31 cellular contexts compared by ENCODE assay signal in the genomic region with DNA sequence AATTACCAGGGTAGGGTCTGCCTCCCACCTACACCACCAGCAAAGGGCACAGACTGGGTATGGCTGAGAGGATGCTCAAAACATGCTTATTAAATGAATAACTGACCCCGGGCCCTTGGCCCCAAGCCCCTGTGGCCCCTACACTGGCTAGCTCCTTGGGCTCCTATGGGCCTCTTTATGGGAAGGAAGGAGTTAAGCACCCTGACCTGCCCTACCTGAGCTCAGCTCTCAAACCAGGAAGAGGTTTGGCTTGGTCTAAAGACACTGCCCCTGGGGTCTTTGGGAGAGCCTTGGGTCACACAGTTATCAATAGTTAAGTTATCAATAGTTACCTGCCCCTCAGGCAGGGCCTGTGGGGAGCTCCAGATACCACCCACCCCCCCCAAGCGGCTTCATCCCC. TPM values are rescaled to one million over a fixed set of nuclear protein-coding genes. Genes with fewer than 3 reads are reported as not detected.
A peak's percentile ranks its signal among the peaks of the same experiment; 100 is the strongest.
DNase-seq lines count a peak whose midpoint lies in the region; ATAC-seq and TF ChIP-seq lines count a peak whose summit lies in the region.
"Had no signal": no experiment of that assay in that cellular context is flagged by ENCODE, and none has a peak within 500 bp of the region (broad histone marks: within the 10 kb centered on the region; RNA-seq: fewer than 3 reads in every experiment).

No MANE protein-coding gene starts in this region.

- TF ChIP-seq POLR2A in body of pancreas (IDR thresholded peaks at IDR 0.05): no peak
- TF ChIP-seq POLR2A in transverse colon (IDR thresholded peaks at IDR 0.05): no peak
- TF ChIP-seq POLR2A in vagina (IDR thresholded peaks at IDR 0.05): no peak

- H3K36me3 ChIP-seq in body of pancreas (replicated peaks in 1 of 2; ENCODE audit: insufficient read depth in 1 of 2, low read depth in 2 of 2) (no peaks in the 10 kb centered on the region), muscle layer of duodenum (ENCODE audit: control insufficient read depth in 1 of 2, insufficient read depth in 2 of 2, low read length in 2 of 2) (no peaks in the 10 kb centered on the region), transverse colon (no peaks in the 10 kb centered on the region), vagina (no peaks in the 10 kb centered on the region)
- H3K36me3 ChIP-seq: cardiac muscle cell, esophagus muscularis mucosa, heart right ventricle, upper lobe of right lung had no signal

- H3K27ac ChIP-seq in body of pancreas (peak overlapping the region in 3 of 4 donors; percentile 44 to 60 (median 55)), muscle layer of duodenum (ENCODE audit: low read length) (peak overlapping the region; percentile 79), transverse colon (peak overlapping the region; percentile 83 to 85 (median 84)), vagina (no peak overlapping the region)
- H3K27ac ChIP-seq: 22Rv1, cardiac muscle cell, esophagus muscularis mucosa, foreskin keratinocyte, heart right ventricle, upper lobe of right lung had no signal

- no peaks in the 10 kb centered on the region for H3K9me3 ChIP-seq in body of pancreas
- no peaks in the 10 kb centered on the region for H3K9me3 ChIP-seq in muscle layer of duodenum (ENCODE audit: control insufficient read depth in 1 of 2, low read length in 2 of 2)
- no peaks in the 10 kb centered on the region for H3K9me3 ChIP-seq in transverse colon
- no peaks in the 10 kb centered on the region for H3K9me3 ChIP-seq in vagina
- H3K9me3 ChIP-seq: esophagus muscularis mucosa, heart right ventricle, SK-N-SH, upper lobe of right lung had no signal

- DNase-seq in DMS53 (lab: John Stamatoyannopoulos, UW) (peak; percentile 36), DMS53 treated with DMSO at 0.1 percent for 48 hours (lab: John Stamatoyannopoulos, UW; ENCODE audit: unreplicated experiment) (no peak), body of pancreas (no peak), transverse colon (peak; percentile 24), vagina (ENCODE audit: extremely low spot score in 2 of 2) (no peak), cerebellum (ENCODE audit: low spot score) (no peak), Kasumi-1 (lab: John Stamatoyannopoulos, UW) (no peak)
- DNase-seq: activated CD4-positive, alpha-beta memory T cell treated with anti-CD3 and anti-CD28 coated beads, Interleukin-2, amount 10 ng/mL, durations not matched to agents 7 days and 5 days; activated CD4-positive, alpha-beta T cell treated with anti-CD3 and anti-CD28 coated beads for 1 hour; activated naive CD8-positive, alpha-beta T cell treated with anti-CD3 and anti-CD28 coated beads for 36 hours; CD4-positive, CD25-positive, alpha-beta regulatory T cell; cortex of kidney; foreskin keratinocyte; H7; heart right ventricle; mammary epithelial cell; naive B cell; NCI-H146; NCI-H446 treated with DMSO at 0.1 percent for 48 hours; NCI-H82; retina; SK-N-SH; stimulated activated CD4-positive, alpha-beta T cell treated with anti-CD3 and anti-CD28 coated beads, Interleukin-2, amount 100 ng/mL, for 48 hours; T-helper 2 cell; upper lobe of right lung had no signal

- TF ChIP-seq EP300 in transverse colon (IDR thresholded peaks at IDR 0.05; ENCODE audit: low read depth): no peak

- intact Hi-C loops in body of pancreas (cut with DNase I): no loop called here
- intact Hi-C loops in transverse colon (cut with DNase I; ENCODE audit: low total_unique reads): no loop called here
- intact Hi-C loops in vagina (cut with DNase I): no loop called here

- H3K4me3 ChIP-seq in body of pancreas: no peak overlapping the region
- H3K4me3 ChIP-seq in muscle layer of duodenum (ENCODE audit: low read depth in 1 of 2, low read length in 2 of 2): peak overlapping the region in 1 of 2 donors; percentile 68
- peak overlapping the region; percentile 36 to 58 (median 54) for H3K4me3 ChIP-seq in transverse colon
- no peak overlapping the region for H3K4me3 ChIP-seq in vagina
- H3K4me3 ChIP-seq: cardiac muscle cell, esophagus muscularis mucosa, heart right ventricle, upper lobe of right lung had no signal

- TF ChIP-seq CTCF in body of pancreas (IDR thresholded peaks at IDR 0.05): no peak
- TF ChIP-seq CTCF in transverse colon (IDR thresholded peaks at IDR 0.05): no peak
- no peak for TF ChIP-seq CTCF in vagina (IDR thresholded peaks at IDR 0.05)

- 70 to 89% methylated on average over 1 to 2 of the region's 2 CpGs for WGBS in body of pancreas, 2 donors
- 20 to 73% methylated on average over 1 to 2 of the region's 2 CpGs for WGBS in transverse colon (ENCODE audit: low coverage in 1 of 2), 2 donors

- no peak for ATAC-seq in body of pancreas
- ATAC-seq: foreskin keratinocyte had no signal

- in situ Hi-C loops in transverse colon (cut with MboI; ENCODE audit: low pct_ligation_motif_present in 1 of 4, low pct_unique_long_range_greater_than_20kb in 1 of 4, low sequenced_read_pairs in 3 of 4): no loop called here

- H3K27me3 ChIP-seq in body of pancreas (no peaks in the 10 kb centered on the region), muscle layer of duodenum (ENCODE audit: low read depth, low read length) (peaks cover 6% of the 10 kb centered on the region), transverse colon (peaks cover 15% of the 10 kb centered on the region), vagina (no peaks in the 10 kb centered on the region)

- peaks cover 26% of the 10 kb centered on the region for H3K4me1 ChIP-seq in body of pancreas
- H3K4me1 ChIP-seq in muscle layer of duodenum (ENCODE audit: control insufficient read depth in 1 of 2, insufficient read depth in 2 of 2, low read length in 2 of 2): peaks cover 3 to 7% of the 10 kb centered on the region in 2 donors
- H3K4me1 ChIP-seq in transverse colon: peaks cover 0 to 15% (median 11%) of the 10 kb centered on the region in 4 donors
- H3K4me1 ChIP-seq in vagina: peaks cover 6% of the 10 kb centered on the region
- H3K4me1 ChIP-seq: foreskin keratinocyte, upper lobe of right lung had no signal

RNA-seq across cellular contexts. Expression of gene USH1C, which starts 1.2 kb away (rescaled TPM):
- 10 to 100 TPM; 12.7 to 20.8 TPM for total RNA-seq in body of pancreas
- total RNA-seq in transverse colon: 1,000 to 10,000 TPM in 1 of 4 donors, 100 to 1,000 TPM in 3; 110 to 1,022 (median 157) TPM
- total RNA-seq in vagina: not detected
- total RNA-seq in cerebellum: 0.27 TPM
- total RNA-seq: activated CD4-positive, alpha-beta memory T cell treated with anti-CD3 and anti-CD28 coated beads, Interleukin-2, amount 10 ng/mL, durations not matched to agents 7 days and 5 days; activated naive CD8-positive, alpha-beta T cell treated with anti-CD3 and anti-CD28 coated beads for 36 hours; aorta; CD4-positive, CD25-positive, alpha-beta regulatory T cell; esophagus muscularis mucosa; foreskin keratinocyte; mammary epithelial cell; upper lobe of right lung had no signal

RNA-seq across cellular contexts. Expression of gene OTOG, which starts 4.0 kb away (rescaled TPM):
- total RNA-seq in body of pancreas (not detected), transverse colon (not detected), vagina (not detected), cerebellum (0.91 TPM)
- total RNA-seq: activated CD4-positive, alpha-beta memory T cell treated with anti-CD3 and anti-CD28 coated beads, Interleukin-2, amount 10 ng/mL, durations not matched to agents 7 days and 5 days; activated naive CD8-positive, alpha-beta T cell treated with anti-CD3 and anti-CD28 coated beads for 36 hours; aorta; CD4-positive, CD25-positive, alpha-beta regulatory T cell; esophagus muscularis mucosa; foreskin keratinocyte; heart right ventricle; mammary epithelial cell; omental fat pad; upper lobe of right lung had no signal

Comparison
In these comparisons a context has a peak if more than half of its experiments do, and no peak if none do; other contexts are left out.
1. DNase-seq: peak in DMS53 (single experiment) and transverse colon (single experiment); none in DMS53 treated with DMSO at 0.1 percent for 48 hours (single experiment), body of pancreas (0 of 4), vagina (0 of 2), cerebellum (single experiment) and Kasumi-1 (0 of 2).
2. H3K4me3 ChIP-seq: peak in transverse colon (4 of 4); none in body of pancreas (0 of 2) and vagina (0 of 2).
3. RNA of gene USH1C, which starts 1.2 kb away (total RNA-seq): 110 to 1,022 TPM in transverse colon and 12.7 to 20.8 TPM in body of pancreas; 0.27 TPM in cerebellum (single experiment) and not detected in vagina (single experiment); every median in the first group is over 10 times any median in the second.